7 cellular contexts compared by ENCODE assay signal in genomic region chr5:140806834-140807775, GRCh38. TPM values are rescaled to one million over a fixed set of nuclear protein-coding genes. Genes with fewer than 3 reads are reported as not detected.
DNase-seq lines count a peak whose midpoint lies in the region; ATAC-seq and TF ChIP-seq lines count a peak whose summit lies in the region.

Gene PCDHA4 (plus strand): TSS chr5:140807068.

- H3K9me3 ChIP-seq in H9 (ENCODE audit: control insufficient read depth, low read depth, low read length) (no peaks in the 10 kb centered on the region), PC-9 (ENCODE audit: insufficient read depth, low read depth) (no peaks in the 10 kb centered on the region; the same call in 1 of the 2 replicates)

- CTCF ChIA-PET in PC-9 (lab: Charles Lee): no interaction called here

- peak within 1 kb of the TSS; percentile 43 for H3K18ac ChIP-seq in H9 (ENCODE audit: insufficient read length, low read depth, low read length)

- no peak within 1 kb of the TSS for H2BK15ac ChIP-seq in H9 (ENCODE audit: low read depth, low read length)

- DNase-seq in H9: peak; percentile 84
- DNase-seq in PC-9: no peak
- no peak for DNase-seq in foreskin keratinocyte
- DNase-seq in posterior cingulate gyrus: peak in 7 of 10 donors; percentile 40 to 90 (median 68)
- DNase-seq in NCI-H524 treated with DMSO at 0.1 percent for 48 hours (lab: John Stamatoyannopoulos, UW): no peak
- no peak for DNase-seq in activated effector memory CD4-positive, alpha-beta T cell treated with Interleukin-2 at 50 U/mL for 16 hours
- DNase-seq in NCI-H226: no peak

- H4K5ac ChIP-seq in H9 (ENCODE audit: insufficient read length, low read depth, low read length): no peak within 1 kb of the TSS

- H2BK20ac ChIP-seq in H9 (ENCODE audit: low read depth, low read length, poor library complexity, severe bottlenecking): no peak within 1 kb of the TSS

- H3K79me2 ChIP-seq in H9 (ENCODE audit: insufficient read depth, low read length) (no peaks in the 10 kb centered on the region), PC-9 (ENCODE audit: low read depth) (no peaks in the 10 kb centered on the region)

- H3K27ac ChIP-seq in H9 (ENCODE audit: insufficient read length, low read depth, low read length) (no peak within 1 kb of the TSS), PC-9 (no peak within 1 kb of the TSS), foreskin keratinocyte (no peak within 1 kb of the TSS)

- no peaks in the 10 kb centered on the region for H3F3A ChIP-seq in PC-9 (ENCODE audit: insufficient read depth, low read depth)

- no peaks in the 10 kb centered on the region for H3K27me3 ChIP-seq in H9 (ENCODE audit: insufficient read depth, low read length)
- H3K27me3 ChIP-seq in PC-9 (ENCODE audit: insufficient read depth, low read depth): no peaks in the 10 kb centered on the region
- no peaks in the 10 kb centered on the region for H3K27me3 ChIP-seq in foreskin keratinocyte

- no peaks in the 10 kb centered on the region for H3K23me2 ChIP-seq in H9 (ENCODE audit: insufficient read length, low read depth, low read length, poor library complexity, severe bottlenecking)

- no TSS peak for BruUV-seq in PC-9 (replicated peaks; lab: Mats Ljungman, UMichigan)

- H3K27me3 Mint-ChIP-seq in H9 (ENCODE audit: low read depth): no peaks in the 10 kb centered on the region

- H2AK5ac ChIP-seq in H9 (ENCODE audit: insufficient read length, low read length): no peak within 1 kb of the TSS

- no CpG with 5 or more reads among the region's 47 CpGs for WGBS in H9 (ENCODE audit: extremely low coverage, insufficient read length, low lambda C conversion rate)

- H3K4me1 ChIP-seq in H9 (ENCODE audit: insufficient read depth, low read length) (no peaks in the 10 kb centered on the region), PC-9 (replicated peaks; ENCODE audit: insufficient read depth) (no peaks in the 10 kb centered on the region), foreskin keratinocyte (no peaks in the 10 kb centered on the region)

- no peak within 1 kb of the TSS for H4K8ac ChIP-seq in H9 (replicated peaks; ENCODE audit: insufficient read length, low read depth, low read length)

- no peak within 1 kb of the TSS for H3K56ac ChIP-seq in H9 (ENCODE audit: insufficient read length, low read depth, low read length)

- no peaks in the 10 kb centered on the region for H3K79me1 ChIP-seq in H9 (ENCODE audit: insufficient read depth, low read depth, low read length, poor library complexity, severe bottlenecking)

- peak within 1 kb of the TSS in 1 of 3 experiments; percentile 90; a peak in 2 of 7 replicates for H3K27ac Mint-ChIP-seq in H9

- H2AFZ ChIP-seq in H9 (ENCODE audit: low read length): no peak within 1 kb of the TSS
- no peak within 1 kb of the TSS for H2AFZ ChIP-seq in PC-9

- no peak within 1 kb of the TSS for H2BK12ac ChIP-seq in H9 (ENCODE audit: insufficient read length, low read depth, low read length)

- peaks cover 0 to 4% of the 10 kb centered on the region in 2 experiments; a peak in 2 of 4 replicates for H3K4me1 Mint-ChIP-seq in H9

- ATAC-seq in foreskin keratinocyte: no peak

- intact Hi-C loops in PC-9 (cut with micrococcal nuclease; ENCODE audit: unreplicated experiment) (no loop called here), posterior cingulate gyrus (cut with DNase I) (no loop called here)

- H3K9me2 ChIP-seq in PC-9 (ENCODE audit: insufficient read depth): no peaks in the 10 kb centered on the region

- H3K4me3 Mint-ChIP-seq in H9: peak within 1 kb of the TSS; percentile 82 to 92

- H3K36me3 ChIP-seq in PC-9 (ENCODE audit: low read depth): no peaks in the 10 kb centered on the region

- H4K91ac ChIP-seq in H9 (ENCODE audit: insufficient read length, low read depth, low read length): no peak within 1 kb of the TSS

- H3K36me3 Mint-ChIP-seq in H9 (ENCODE audit: insufficient read depth in 1 of 3, low read depth in 3 of 3): peaks cover 6 to 49% (median 24%) of the 10 kb centered on the region in 3 experiments

- H2BK5ac ChIP-seq in H9 (ENCODE audit: insufficient read length, low read length): no peak within 1 kb of the TSS

- TF ChIP-seq CTCF in H9 (conservative IDR thresholded peaks at IDR 0.05): peak; percentile 74
- peak; percentile 19; the same call in 1 of the 2 replicates for TF ChIP-seq CTCF in PC-9 (conservative IDR thresholded peaks at IDR 0.05)
- TF ChIP-seq CTCF in foreskin keratinocyte (conservative IDR thresholded peaks at IDR 0.05): peak; percentile 40

- peak within 1 kb of the TSS; percentile 88 for H3K14ac ChIP-seq in H9 (ENCODE audit: insufficient read depth, low read length)

- no peak within 1 kb of the TSS for H3K23ac ChIP-seq in H9 (ENCODE audit: insufficient read length, low read depth, low read length)

- no peak within 1 kb of the TSS for H3K4me3 ChIP-seq in PC-9

- no peak within 1 kb of the TSS for H3T11ph ChIP-seq in H9 (ENCODE audit: low read length)

- H4K20me1 ChIP-seq in H9 (ENCODE audit: control insufficient read depth, insufficient read depth, insufficient read length) (no peaks in the 10 kb centered on the region), PC-9 (ENCODE audit: insufficient read depth) (no peaks in the 10 kb centered on the region)

- no peak within 1 kb of the TSS; the same call in 1 of the 2 replicates for H3K4ac ChIP-seq in H9 (ENCODE audit: low read depth, low read length)

- H3K9me3 Mint-ChIP-seq in H9: peaks cover 42 to 46% of the 10 kb centered on the region in 2 experiments

- H3K4me2 ChIP-seq in H9 (ENCODE audit: insufficient read depth, insufficient read length, low read length) (peak within 1 kb of the TSS; percentile 69), PC-9 (no peak within 1 kb of the TSS)

- H2BK120ac ChIP-seq in H9 (ENCODE audit: low read depth, low read length, poor library complexity, severe bottlenecking): no peak within 1 kb of the TSS

- POLR2A ChIA-PET in PC-9 (lab: Charles Lee; ENCODE audit: unreplicated experiment): no interaction called here

- H3K9ac ChIP-seq in H9 (ENCODE audit: extremely low read depth, insufficient read length, low read length): peak within 1 kb of the TSS; percentile 72

RNA-seq across cellular contexts. Expression of gene PCDHA4, which starts in this region (rescaled TPM):
- 3.5 and 3.9 TPM in 2 replicates for total RNA-seq in H9 (2021)
- total RNA-seq in PC-9 (2021): not detected in 2 replicates
- total RNA-seq in foreskin keratinocyte: not detected in 2 replicates
- not detected in 2 replicates for polyA plus RNA-seq in foreskin keratinocyte

Comparison
In these comparisons a context has a peak if more than half of its experiments do, and no peak if none do; other contexts are left out.
1. DNase-seq: peak in H9 (single experiment) and posterior cingulate gyrus (7 of 10); none in PC-9 (0 of 2), foreskin keratinocyte (0 of 2), NCI-H524 treated with DMSO at 0.1 percent for 48 hours (single experiment), activated effector memory CD4-positive, alpha-beta T cell treated with Interleukin-2 at 50 U/mL for 16 hours (single experiment) and NCI-H226 (single experiment).
2. CTCF ChIP-seq: peak in every context shown above with its lines; median percentile 74 in H9; 40 in foreskin keratinocyte; 19 in PC-9.